Comparison of ENCODE assay signal across 1 cellular context in the genomic region with DNA sequence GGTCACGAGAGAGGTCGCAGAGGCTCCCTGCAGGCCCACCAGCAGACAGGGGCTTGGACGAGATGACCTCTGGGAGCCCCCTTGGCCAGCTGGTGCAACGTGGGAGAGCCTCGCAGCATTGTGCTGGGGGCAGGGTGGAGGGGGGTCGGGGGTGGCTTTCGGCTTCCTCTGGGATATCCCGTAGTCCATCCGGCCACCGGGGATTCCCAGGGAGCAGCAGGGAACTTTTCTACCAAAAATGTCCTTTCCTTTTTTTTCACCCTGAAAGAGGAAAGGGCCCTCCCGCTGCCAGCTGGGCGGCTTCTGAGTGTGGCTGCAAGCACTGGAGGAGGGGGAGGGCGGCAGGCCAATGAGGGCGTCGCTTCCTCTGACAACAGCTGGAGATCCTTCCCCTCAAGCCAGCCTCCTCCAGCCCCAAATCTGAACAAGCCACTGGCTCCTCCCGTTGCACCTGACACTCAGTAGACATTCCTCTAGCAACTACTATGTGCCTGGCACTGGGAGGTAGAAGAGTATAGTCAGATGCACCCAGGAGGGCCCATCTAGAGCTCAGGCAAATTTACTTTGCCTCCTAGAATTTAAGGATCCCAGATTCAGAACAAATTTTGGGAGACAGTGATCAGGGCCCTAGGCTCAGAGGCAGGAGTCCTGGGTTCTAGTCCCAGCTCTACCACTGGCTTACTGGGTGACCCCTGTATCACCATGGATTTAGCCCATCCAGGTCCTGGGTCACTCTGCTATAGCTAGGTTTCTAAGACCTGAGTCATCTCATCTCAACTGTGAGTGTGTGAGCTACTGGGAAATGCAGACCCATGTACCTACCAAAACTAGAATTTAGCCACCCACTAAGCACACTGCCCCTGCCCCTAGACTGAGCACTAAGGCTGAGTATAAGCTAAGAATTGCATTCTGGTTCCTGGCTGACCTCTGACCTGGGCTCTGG.
TF ChIP-seq lines count a peak whose summit lies in the region.

No MANE protein-coding gene starts in this region.

TF ChIP-seq in SK-N-SH, 30 proteins besides CTCF, POLR2A, EP300 and RAD21:
- TF ChIP-seq NFIC (IDR thresholded peaks at IDR 0.05; ENCODE audit: borderline replicate concordance), result no peak
- TF ChIP-seq, protein P1, sequence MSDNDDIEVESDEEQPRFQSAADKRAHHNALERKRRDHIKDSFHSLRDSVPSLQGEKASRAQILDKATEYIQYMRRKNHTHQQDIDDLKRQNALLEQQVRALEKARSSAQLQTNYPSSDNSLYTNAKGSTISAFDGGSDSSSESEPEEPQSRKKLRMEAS (IDR thresholded peaks at IDR 0.05; ENCODE audit: low read depth), result no peak
- no peak for TF ChIP-seq SMC3 (IDR thresholded peaks at IDR 0.05; ENCODE audit: low read depth, low read length)
- TF ChIP-seq, protein P2, sequence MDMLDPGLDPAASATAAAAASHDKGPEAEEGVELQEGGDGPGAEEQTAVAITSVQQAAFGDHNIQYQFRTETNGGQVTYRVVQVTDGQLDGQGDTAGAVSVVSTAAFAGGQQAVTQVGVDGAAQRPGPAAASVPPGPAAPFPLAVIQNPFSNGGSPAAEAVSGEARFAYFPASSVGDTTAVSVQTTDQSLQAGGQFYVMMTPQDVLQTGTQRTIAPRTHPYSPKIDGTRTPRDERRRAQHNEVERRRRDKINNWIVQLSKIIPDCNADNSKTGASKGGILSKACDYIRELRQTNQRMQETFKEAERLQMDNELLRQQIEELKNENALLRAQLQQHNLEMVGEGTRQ (IDR thresholded peaks at IDR 0.05; ENCODE audit: borderline replicate concordance, low read depth, low read length), result no peak
- TF ChIP-seq RCOR1 (IDR thresholded peaks at IDR 0.05; ENCODE audit: low read length), result no peak
- no peak for TF ChIP-seq NRF1 (IDR thresholded peaks at IDR 0.05; ENCODE audit: low read depth, low read length)
- TF ChIP-seq CHD2 (IDR thresholded peaks at IDR 0.05; ENCODE audit: low read length, partially characterized antibody), result no peak
- no peak for TF ChIP-seq TAF1 (IDR thresholded peaks at IDR 0.05; ENCODE audit: borderline replicate concordance, low read depth, low read length)
- TF ChIP-seq MXI1 (IDR thresholded peaks at IDR 0.05; ENCODE audit: low read depth, low read length), result no peak
- no peak for TF ChIP-seq FOXM1 (IDR thresholded peaks at IDR 0.05; ENCODE audit: low read depth)
- no peak for TF ChIP-seq YY1 (IDR thresholded peaks at IDR 0.05; ENCODE audit: low read depth)
